ENCODE assay signal across 8 cellular contexts in the genomic region with DNA sequence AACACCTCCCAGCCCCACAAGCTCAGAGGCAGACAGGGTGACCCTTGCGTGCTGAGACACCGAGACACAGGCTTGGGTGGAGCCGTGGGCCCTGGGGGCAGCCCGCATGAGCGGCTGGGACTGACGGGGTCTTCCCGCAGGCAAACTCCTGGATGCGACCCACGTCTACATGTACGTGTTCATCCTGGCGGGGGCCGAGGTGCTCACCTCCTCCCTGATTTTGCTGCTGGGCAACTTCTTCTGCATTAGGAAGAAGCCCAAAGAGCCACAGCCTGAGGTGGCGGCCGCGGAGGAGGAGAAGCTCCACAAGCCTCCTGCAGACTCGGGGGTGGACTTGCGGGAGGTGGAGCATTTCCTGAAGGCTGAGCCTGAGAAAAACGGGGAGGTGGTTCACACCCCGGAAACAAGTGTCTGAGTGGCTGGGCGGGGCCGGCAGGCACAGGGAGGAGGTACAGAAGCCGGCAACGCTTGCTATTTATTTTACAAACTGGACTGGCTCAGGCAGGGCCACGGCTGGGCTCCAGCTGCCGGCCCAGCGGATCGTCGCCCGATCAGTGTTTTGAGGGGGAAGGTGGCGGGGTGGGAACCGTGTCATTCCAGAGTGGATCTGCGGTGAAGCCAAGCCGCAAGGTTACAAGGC. TPM values are rescaled to one million over a fixed set of nuclear protein-coding genes. Genes with fewer than 3 reads are reported as not detected.
A peak's percentile ranks its signal among the peaks of the same experiment; 100 is the strongest.
DNase-seq lines count a peak whose midpoint lies in the region; ATAC-seq and TF ChIP-seq lines count a peak whose summit lies in the region.

No MANE protein-coding gene starts in this region.

- CTCF ChIA-PET in AG04449 (lab: Yijun Ruan, JAX) = interaction anchor here (1.1 to 10.9 kb wide), 3 partner anchors 34 to 208 kb away, joined by 4 to 95 read pairs (median 6); a partner anchor contains a TSS

- 27 to 28% methylated on average over 33 of the region's 33 CpGs for WGBS in lung, 2 donors

- POLR2A ChIA-PET in AG04449 (lab: Yijun Ruan, JAX) = interaction anchor here (0.7 to 3.2 kb wide), 4 partner anchors 9 to 54 kb away, joined by 3 to 40 read pairs (median 6); a partner anchor contains a TSS

- H3K4me3 ChIP-seq in AG04449 (ENCODE audit: low read depth, low read length) (peak overlapping the region; percentile 12), HL-60 (replicated peaks; ENCODE audit: insufficient read depth, low read length) (peak overlapping the region; percentile 5; the same call in 1 of the 2 replicates), cardiac fibroblast (replicated peaks in 1 of 2; ENCODE audit: low read depth in 2 of 2, low read length in 2 of 2) (no peak overlapping the region), lung (no peak overlapping the region)

- TF ChIP-seq CTCF in AG04449 (IDR thresholded peaks at IDR 0.05; ENCODE audit: insufficient read depth, low read length, missing control alignments) (no peak), HL-60 (IDR thresholded peaks at IDR 0.05; ENCODE audit: insufficient read depth, low read length) (no peak), cardiac fibroblast (IDR thresholded peaks at IDR 0.05; ENCODE audit: low read depth, low read length) (no peak), lung (IDR thresholded peaks at IDR 0.05; ENCODE audit: control extremely low read depth, extremely low read depth) (no peak)

- DNase-seq in AG04449 (ENCODE audit: low read depth, low spot score) (peak; percentile 49), HL-60 (ENCODE audit: low read depth in 1 of 2, low spot score in 1 of 2) (peak; percentile 72 to 97), cardiac fibroblast (ENCODE audit: low read depth in 2 of 2) (peak; percentile 81 to 89), lung (ENCODE audit: low spot score) (peak; percentile 91), ecto neural progenitor cell (ENCODE audit: low spot score) (no peak)
- peak in 3 of 4 experiments; percentile 35 to 52 (median 46) for DNase-seq in activated CD4-positive, CD25-positive, alpha-beta regulatory T cell (lab: John Stamatoyannopoulos, UW)
- DNase-seq in stimulated activated CD8-positive, alpha-beta memory T cell treated with anti-CD3 and anti-CD28 coated beads, Interleukin-4, amount 100 ng/mL, for 48 hours = peak; percentile 78

- peak; percentile 64 for ATAC-seq in lung (ENCODE audit: insufficient read depth, low FRiP score)
- ATAC-seq in HG02588 (IDR thresholded peaks at IDR 0.05; ENCODE audit: unreplicated experiment) = no peak

- peaks cover 23 to 54% of the 10 kb centered on the region in 2 donors for H3K4me1 ChIP-seq in lung (ENCODE audit: control insufficient read depth in 2 of 2, insufficient read depth in 2 of 2, low read length in 2 of 2)

- peaks cover 0 to 37% of the 10 kb centered on the region in 2 donors for H3K36me3 ChIP-seq in lung (ENCODE audit: control insufficient read depth in 2 of 2, insufficient read depth in 2 of 2, low read length in 2 of 2)

- no peaks in the 10 kb centered on the region for H3K9me3 ChIP-seq in lung (ENCODE audit: control insufficient read depth in 2 of 2, insufficient read depth in 1 of 2, low read length in 1 of 2)

- H3K27me3 ChIP-seq in HL-60 (ENCODE audit: insufficient read depth, poor library complexity, severe bottlenecking) (no peaks in the 10 kb centered on the region), lung (ENCODE audit: control insufficient read depth, insufficient read depth) (no peaks in the 10 kb centered on the region)

- H3K27ac ChIP-seq in HL-60 (replicated peaks) = peak overlapping the region; percentile 91
- peak overlapping the region in 1 of 2 donors; percentile 66 for H3K27ac ChIP-seq in lung (ENCODE audit: low read depth in 1 of 2, low read length in 1 of 2)

RNA-seq across cellular contexts. Expression of a gene that starts 9.8 kb away (rescaled TPM):
- total RNA-seq in lung = 100 to 1,000 TPM in 1 of 2 donors, 10 to 100 TPM in 1; 31.0 to 154 TPM
- 100 to 1,000 TPM in 1 of 2 donors, 10 to 100 TPM in 1; 33.2 to 309 TPM for polyA plus RNA-seq in lung

RNA-seq across cellular contexts. Expression of a gene that starts 26.0 kb away (rescaled TPM):
- total RNA-seq in lung = 10 to 100 TPM; 33.2 to 89.4 TPM
- polyA plus RNA-seq in lung = 100 to 1,000 TPM in 1 of 2 donors, 10 to 100 TPM in 1; 60.4 to 128 TPM

RNA-seq across cellular contexts. Expression of a gene that starts 34.8 kb away (rescaled TPM):
- total RNA-seq in lung = 100 to 1,000 TPM in 1 of 2 donors, 10 to 100 TPM in 1; 72.7 to 160 TPM
- polyA plus RNA-seq in lung = 100 to 1,000 TPM; 110 to 137 TPM

Comparison
In these comparisons a context has a peak if more than half of its experiments do, and no peak if none do; other contexts are left out.
1. H3K4me3 ChIP-seq: peak in AG04449 (single experiment) and HL-60 (single experiment); none in cardiac fibroblast (0 of 2) and lung (single experiment).